In genomic region chr12:103858953-103859601, GRCh38 we compare ENCODE assay signal across 12 cellular contexts. TPM values are rescaled to one million over a fixed set of nuclear protein-coding genes. Genes with fewer than 3 reads are reported as not detected.
DNase-seq lines count a peak whose midpoint lies in the region; ATAC-seq, FAIRE-seq and TF ChIP-seq lines count a peak whose summit lies in the region.
"Had no signal": no experiment of that assay in that cellular context is flagged by ENCODE, and none has a peak within 500 bp of the region (broad histone marks: within the 10 kb centered on the region; RNA-seq: fewer than 3 reads in every experiment).

No MANE protein-coding gene starts in this region.

- no peaks in the 10 kb centered on the region for H3K9me3 Mint-ChIP-seq in endodermal cell
- H3K9me3 Mint-ChIP-seq: activated naive CD4-positive, alpha-beta T cell treated with anti-CD3 and anti-CD28 coated beads, Interleukin-2, amount 10 ng/mL, durations not matched to agents 7 days and 5 days; neural crest cell had no signal

- H3K4me1 ChIP-seq in endodermal cell (ENCODE audit: control insufficient read depth, insufficient read depth, low read length), result peaks cover 2% of the 10 kb centered on the region
- H3K4me1 ChIP-seq in mesodermal cell (ENCODE audit: control insufficient read depth, insufficient read depth, low read length, poor library complexity, severe bottlenecking), result peaks cover 26% of the 10 kb centered on the region

- H3K4me1 Mint-ChIP-seq in endodermal cell, result peaks cover 6% of the 10 kb centered on the region
- H3K4me1 Mint-ChIP-seq: activated naive CD4-positive, alpha-beta T cell treated with anti-CD3 and anti-CD28 coated beads, Interleukin-2, amount 10 ng/mL, durations not matched to agents 7 days and 5 days had no signal

- H3K27me3 ChIP-seq in endodermal cell (ENCODE audit: control insufficient read depth, insufficient read depth, low read length, poor library complexity, severe bottlenecking), result no peaks in the 10 kb centered on the region

- no peak overlapping the region for H3K27ac Mint-ChIP-seq in endodermal cell
- H3K27ac Mint-ChIP-seq: activated naive CD4-positive, alpha-beta T cell treated with anti-CD3 and anti-CD28 coated beads, Interleukin-2, amount 10 ng/mL, durations not matched to agents 7 days and 5 days had no signal

- WGBS in endodermal cell (ENCODE audit: insufficient coverage in 1 of 2, insufficient read length in 1 of 2), 2 experiments, result 82 to 87% methylated on average over 6 to 10 of the region's 10 CpGs
- WGBS in mesodermal cell (ENCODE audit: insufficient coverage in 2 of 2), 2 experiments, result 77 to 81% methylated on average over 4 to 9 of the region's 10 CpGs

- no peaks in the 10 kb centered on the region for H3K36me3 ChIP-seq in endodermal cell (ENCODE audit: control insufficient read depth, insufficient read depth, low read length)
- H3K36me3 ChIP-seq in mesodermal cell (ENCODE audit: control insufficient read depth, insufficient read depth, low read length), result no peaks in the 10 kb centered on the region

- no peak overlapping the region for H3K4me3 Mint-ChIP-seq in endodermal cell
- H3K4me3 Mint-ChIP-seq: activated naive CD4-positive, alpha-beta T cell treated with anti-CD3 and anti-CD28 coated beads, Interleukin-2, amount 10 ng/mL, durations not matched to agents 7 days and 5 days; neural crest cell had no signal

- H3K9ac ChIP-seq in endodermal cell (ENCODE audit: extremely low read depth, low read length, poor library complexity, severe bottlenecking), result no peak overlapping the region

- no peak overlapping the region for H3K4me3 ChIP-seq in LNCaP clone FGC (ENCODE audit: low read depth, low read length)
- no peak overlapping the region for H3K4me3 ChIP-seq in endodermal cell (ENCODE audit: low read length)
- no peak overlapping the region for H3K4me3 ChIP-seq in mesodermal cell (ENCODE audit: extremely low read depth, insufficient read depth, low read length, poor library complexity, severe bottlenecking)

- no peaks in the 10 kb centered on the region for H3K9me3 ChIP-seq in endodermal cell (ENCODE audit: control insufficient read depth, low read length)
- H3K9me3 ChIP-seq in mesodermal cell (ENCODE audit: control insufficient read depth, low read length), result no peaks in the 10 kb centered on the region

- DNase-seq in LNCaP clone FGC (ENCODE audit: low read depth) (peak; percentile 83), endodermal cell (peak; percentile 24), hypothalamus (lab: John Stamatoyannopoulos, UW) (no peak), NCI-H774 (lab: John Stamatoyannopoulos, UW) (no peak), MV-4-11 (lab: John Stamatoyannopoulos, UW) (no peak)
- DNase-seq: activated naive CD4-positive, alpha-beta T cell treated with anti-CD3 and anti-CD28 coated beads, Interleukin-2, amount 10 ng/mL, durations not matched to agents 7 days and 5 days; NCI-H748 treated with DMSO at 0.1 percent for 48 hours had no signal

- TF ChIP-seq CTCF in LNCaP clone FGC (IDR thresholded peaks at IDR 0.05; ENCODE audit: control insufficient read depth, extremely low read depth, insufficient read depth), result no peak
- no peak for TF ChIP-seq CTCF in endodermal cell (conservative IDR thresholded peaks at IDR 0.05)

- no peak for ATAC-seq in GM21723 (IDR thresholded peaks at IDR 0.05; ENCODE audit: unreplicated experiment)

- H3K27ac ChIP-seq in endodermal cell (ENCODE audit: low read depth, low read length) (no peak overlapping the region), mesodermal cell (ENCODE audit: low read depth, low read length, severe bottlenecking) (peak overlapping the region; percentile 54)

- H3K27me3 Mint-ChIP-seq in endodermal cell (ENCODE audit: insufficient read depth), result no peaks in the 10 kb centered on the region

- H3K36me3 Mint-ChIP-seq in endodermal cell (ENCODE audit: low read depth), result no peaks in the 10 kb centered on the region
- H3K36me3 Mint-ChIP-seq: activated naive CD4-positive, alpha-beta T cell treated with anti-CD3 and anti-CD28 coated beads, Interleukin-2, amount 10 ng/mL, durations not matched to agents 7 days and 5 days had no signal

- peak; percentile 88 for FAIRE-seq in A204.1 (lab: Jason Lieb, UNC)
- FAIRE-seq: H1 had no signal

RNA-seq across cellular contexts. Expression of gene NT5DC3, which starts 18.0 kb away (rescaled TPM):
- 10 to 100 TPM; 24.2 to 28.3 TPM for total RNA-seq in endodermal cell
- polyA plus RNA-seq in endodermal cell (2013, experiment 1 of 2), result 3.9 TPM
- 3.7 TPM for polyA plus RNA-seq in endodermal cell (2013, experiment 2 of 2)
- polyA plus RNA-seq in mesodermal cell (2013, experiment 1 of 2), result 2.2 TPM
- polyA plus RNA-seq in mesodermal cell (2013, experiment 2 of 2), result 1.7 TPM

Comparison
In these comparisons a context has a peak if more than half of its experiments do, and no peak if none do; other contexts are left out.
1. DNase-seq: peak in LNCaP clone FGC (single experiment) and endodermal cell (single experiment); none in hypothalamus (0 of 51), NCI-H774 (single experiment) and MV-4-11 (single experiment).